8 cellular contexts compared by ENCODE assay signal in genomic region chr2:69559696-69560482, GRCh38.
DNase-seq lines count a peak whose midpoint lies in the region; ATAC-seq and TF ChIP-seq lines count a peak whose summit lies in the region.

No MANE protein-coding gene starts in this region.

- H3K4me3 Mint-ChIP-seq in nephron progenitor cell: no peak overlapping the region

- no peak overlapping the region for H3K27ac ChIP-seq in C4-2B
- no peak overlapping the region for H3K27ac ChIP-seq in esophagus muscularis mucosa (replicated peaks in 1 of 4)

- WGBS in esophagus muscularis mucosa: 86% methylated on average over 6 of the region's 6 CpGs

- peak; percentile 51 for ATAC-seq in GM18520 (IDR thresholded peaks at IDR 0.05; ENCODE audit: unreplicated experiment)
- ATAC-seq in GM18505 (IDR thresholded peaks at IDR 0.05; ENCODE audit: unreplicated experiment): no peak

- H3K36me3 Mint-ChIP-seq in nephron progenitor cell (ENCODE audit: low read depth): peaks cover 4% of the 10 kb centered on the region

- H3K27ac Mint-ChIP-seq in nephron progenitor cell: no peak overlapping the region

- no peaks in the 10 kb centered on the region for H3K9me3 ChIP-seq in esophagus muscularis mucosa

- H3K36me3 ChIP-seq in esophagus muscularis mucosa: peaks cover 0 to 10% (median 3%) of the 10 kb centered on the region in 4 donors

- H3K9me3 Mint-ChIP-seq in nephron progenitor cell: no peaks in the 10 kb centered on the region

- H3K4me1 ChIP-seq in esophagus muscularis mucosa: peaks cover 17 to 34% (median 19%) of the 10 kb centered on the region in 4 donors

- H3K27me3 ChIP-seq in esophagus muscularis mucosa: no peaks in the 10 kb centered on the region

- TF ChIP-seq CTCF in C4-2B (conservative IDR thresholded peaks at IDR 0.05): peak; percentile 64
- TF ChIP-seq CTCF in esophagus muscularis mucosa (IDR thresholded peaks at IDR 0.05): peak; percentile 47 to 59 (median 58)
- peak; percentile 69 for TF ChIP-seq CTCF in nephron progenitor cell (IDR thresholded peaks at IDR 0.05)

- no peak overlapping the region for H3K4me3 ChIP-seq in esophagus muscularis mucosa

- intact Hi-C loops in esophagus muscularis mucosa (cut with DNase I): loop anchor here (5.0 kb wide), 2 partner anchors 82 to 152 kb away; partner anchors contain the start of gene AAK1

- DNase-seq in Kasumi-1 (lab: John Stamatoyannopoulos, UW) (peak; percentile 41 to 45), SKM-1 (lab: John Stamatoyannopoulos, UW; ENCODE audit: unreplicated experiment) (peak; percentile 43), esophagus muscularis mucosa (ENCODE audit: extremely low spot score) (no peak), nephron progenitor cell (peak; percentile 11), mucosa of gallbladder (ENCODE audit: low spot score) (no peak)

- peaks cover 14% of the 10 kb centered on the region for H3K4me1 Mint-ChIP-seq in nephron progenitor cell

- no peak for TF ChIP-seq EP300 in esophagus muscularis mucosa (IDR thresholded peaks at IDR 0.05)

- no peak for TF ChIP-seq POLR2A in esophagus muscularis mucosa (IDR thresholded peaks at IDR 0.05; ENCODE audit: low read depth)
- no peak for TF ChIP-seq POLR2A in GM18505 (IDR thresholded peaks at IDR 0.05; ENCODE audit: borderline replicate concordance, extremely low read depth, insufficient read depth, insufficient read length)

- peaks cover 3% of the 10 kb centered on the region for H3K27me3 Mint-ChIP-seq in nephron progenitor cell (ENCODE audit: low read depth, poor library complexity)

Comparison
In these comparisons a context has a peak if more than half of its experiments do, and no peak if none do; other contexts are left out.
1. DNase-seq: peak in Kasumi-1 (2 of 2), SKM-1 (single experiment) and nephron progenitor cell (single experiment); none in esophagus muscularis mucosa (single experiment) and mucosa of gallbladder (single experiment).
2. Peak in every context shown above with its lines, with median percentiles within 50 percentile points of each other: CTCF ChIP-seq.